Comparison of ENCODE assay signal across 14 cellular contexts in genomic region chr3:167780214-167780613, GRCh38. TPM values are rescaled to one million over a fixed set of nuclear protein-coding genes. Genes with fewer than 3 reads are reported as not detected.
DNase-seq lines count a peak whose midpoint lies in the region; ATAC-seq and TF ChIP-seq lines count a peak whose summit lies in the region.
"Had no signal": no experiment of that assay in that cellular context is flagged by ENCODE, and none has a peak within 500 bp of the region (broad histone marks: within the 10 kb centered on the region; RNA-seq: fewer than 3 reads in every experiment).

No MANE protein-coding gene starts in this region.

- H3K36me3 Mint-ChIP-seq in activated T-cell treated with anti-CD3 and anti-CD28 coated beads, Interleukin-2, amount 50 U/mL, for 72 hours (ENCODE audit: insufficient read depth in 2 of 2) = peaks cover 0 to 1% of the 10 kb centered on the region in 2 donors
- no peaks in the 10 kb centered on the region for H3K36me3 Mint-ChIP-seq in activated T-cell treated with anti-CD3 and anti-CD28 coated beads, Interleukin-2, amount 50 U/mL, for 4 hours (ENCODE audit: insufficient read depth)

- WGBS in neuronal stem cell (ENCODE audit: extremely low coverage in 2 of 2, insufficient read length in 2 of 2, insufficient replicate concordance in 1 of 2), 2 donors = no CpG with 5 or more reads among the region's 1 CpG

- H4K20me1 ChIP-seq in osteoblast (ENCODE audit: insufficient read depth, low read length) = no peaks in the 10 kb centered on the region

- no peaks in the 10 kb centered on the region for H3K27me3 Mint-ChIP-seq in activated T-cell treated with anti-CD3 and anti-CD28 coated beads, Interleukin-2, amount 50 U/mL, for 72 hours (ENCODE audit: low read depth)
- no peaks in the 10 kb centered on the region for H3K27me3 Mint-ChIP-seq in activated T-cell treated with anti-CD3 and anti-CD28 coated beads, Interleukin-2, amount 50 U/mL, for 4 hours (ENCODE audit: low read depth)

- H3K9me3 Mint-ChIP-seq in activated T-cell treated with anti-CD3 and anti-CD28 coated beads, Interleukin-2, amount 50 U/mL, for 72 hours = peaks cover 0 to 2% of the 10 kb centered on the region in 2 donors
- peaks cover 9% of the 10 kb centered on the region for H3K9me3 Mint-ChIP-seq in activated T-cell treated with anti-CD3 and anti-CD28 coated beads, Interleukin-2, amount 50 U/mL, for 4 hours

- no peak overlapping the region for H2BK15ac ChIP-seq in neuronal stem cell (ENCODE audit: low read length)

- no peak overlapping the region for H2AFZ ChIP-seq in osteoblast (ENCODE audit: low read length)
- no peak overlapping the region for H2AFZ ChIP-seq in neuronal stem cell (ENCODE audit: low read length)

- H2BK120ac ChIP-seq in neuronal stem cell (ENCODE audit: low read depth, low read length) = no peak overlapping the region

- no peak overlapping the region for H2AK5ac ChIP-seq in neuronal stem cell (ENCODE audit: low read depth, low read length)

- H3K27ac Mint-ChIP-seq in activated T-cell treated with anti-CD3 and anti-CD28 coated beads, Interleukin-2, amount 50 U/mL, for 72 hours = peak overlapping the region; percentile 47
- H3K27ac Mint-ChIP-seq: CD4-positive, alpha-beta memory T cell had no signal

- H2BK12ac ChIP-seq in neuronal stem cell (ENCODE audit: low read length) = no peak overlapping the region

- H3K79me1 ChIP-seq in neuronal stem cell (ENCODE audit: low read depth, low read length) = no peaks in the 10 kb centered on the region

- H3K27me3 ChIP-seq in osteoblast (ENCODE audit: insufficient read depth, low read length) (no peaks in the 10 kb centered on the region), neuronal stem cell (ENCODE audit: control insufficient read depth in 3 of 3, insufficient read depth in 3 of 3, low read depth in 1 of 3, low read length in 3 of 3) (no peaks in the 10 kb centered on the region)

- no peak overlapping the region for H3K9ac ChIP-seq in neuronal stem cell (ENCODE audit: low read depth, low read length, poor library complexity)

- no peaks in the 10 kb centered on the region for H3K79me2 ChIP-seq in osteoblast (ENCODE audit: insufficient read depth, low read length)

- no peak for TF ChIP-seq CTCF in osteoblast (IDR thresholded peaks at IDR 0.05; ENCODE audit: extremely low read depth, low read depth, low read length)

- H3K4me2 ChIP-seq in osteoblast (ENCODE audit: insufficient read depth, low read length) = no peak overlapping the region
- H3K4me2 ChIP-seq in neuronal stem cell (ENCODE audit: insufficient read depth, low read length, poor library complexity, severe bottlenecking) = no peak overlapping the region

- no peaks in the 10 kb centered on the region for H3K36me3 ChIP-seq in osteoblast (ENCODE audit: insufficient read depth, low read length)
- no peaks in the 10 kb centered on the region for H3K36me3 ChIP-seq in neuronal stem cell (replicated peaks in 1 of 2; ENCODE audit: control insufficient read depth in 2 of 2, insufficient read depth in 2 of 2, low read length in 2 of 2)

- H3K18ac ChIP-seq in neuronal stem cell (ENCODE audit: low read length) = no peak overlapping the region

- DNase-seq in activated T-cell treated with anti-CD3 and anti-CD28 coated beads, Interleukin-2, amount 50 U/mL, for 72 hours = no peak
- DNase-seq in activated T-cell treated with anti-CD3 and anti-CD28 coated beads, Interleukin-2, amount 50 U/mL, for 4 hours = no peak
- peak; percentile 45 for DNase-seq in NCI-H69 (lab: John Stamatoyannopoulos, UW)
- DNase-seq in medulla oblongata (ENCODE audit: extremely low spot score) = peak; percentile 14
- DNase-seq in osteoblast (ENCODE audit: insufficient read length, low spot score, missing footprints) = no peak
- no peak for DNase-seq in neuronal stem cell (ENCODE audit: low spot score)
- DNase-seq: C1 segment of cervical spinal cord; Calu3; CD4-positive, alpha-beta memory T cell; COR-L47; DMS79 treated with DMSO at 0.1 percent for 48 hours; GF-D8; GOT3; HCEC 1CT had no signal

- H4K8ac ChIP-seq in neuronal stem cell (ENCODE audit: low read depth, low read length) = no peak overlapping the region

- no peaks in the 10 kb centered on the region for H3K4me1 Mint-ChIP-seq in activated T-cell treated with anti-CD3 and anti-CD28 coated beads, Interleukin-2, amount 50 U/mL, for 72 hours (ENCODE audit: low read depth)
- H3K4me1 Mint-ChIP-seq in activated T-cell treated with anti-CD3 and anti-CD28 coated beads, Interleukin-2, amount 50 U/mL, for 4 hours (ENCODE audit: low read depth) = no peaks in the 10 kb centered on the region
- H3K4me1 Mint-ChIP-seq: CD4-positive, alpha-beta memory T cell had no signal

- no peaks in the 10 kb centered on the region for H3K4me1 ChIP-seq in osteoblast (ENCODE audit: insufficient read depth, low read length)
- H3K4me1 ChIP-seq in neuronal stem cell (ENCODE audit: control insufficient read depth in 2 of 2, insufficient read depth in 1 of 2, low read depth in 1 of 2, low read length in 2 of 2) = no peaks in the 10 kb centered on the region

- H3K4me3 ChIP-seq in osteoblast (ENCODE audit: insufficient read depth, low read length) (no peak overlapping the region), neuronal stem cell (ENCODE audit: low read length in 2 of 2) (no peak overlapping the region)

- no peaks in the 10 kb centered on the region for H3K9me3 ChIP-seq in osteoblast (ENCODE audit: low read depth, low read length)
- H3K9me3 ChIP-seq in neuronal stem cell (replicated peaks in 1 of 2; ENCODE audit: control insufficient read depth in 2 of 2, insufficient read depth in 1 of 2, low read depth in 1 of 2, low read length in 2 of 2) = peaks cover 0 to 3% of the 10 kb centered on the region in 2 donors

- H3K27ac ChIP-seq in osteoblast (ENCODE audit: low read depth, low read length) = no peak overlapping the region
- H3K27ac ChIP-seq in neuronal stem cell (replicated peaks; ENCODE audit: low read length) = no peak overlapping the region

- ATAC-seq in activated T-cell treated with anti-CD3 and anti-CD28 coated beads, Interleukin-2, amount 50 U/mL, for 72 hours (replicated peaks in 1 of 2) = no peak
- no peak for ATAC-seq in activated T-cell treated with anti-CD3 and anti-CD28 coated beads, Interleukin-2, amount 50 U/mL, for 4 hours

- H3K4me3 Mint-ChIP-seq in activated T-cell treated with anti-CD3 and anti-CD28 coated beads, Interleukin-2, amount 50 U/mL, for 72 hours = no peak overlapping the region
- no peak overlapping the region for H3K4me3 Mint-ChIP-seq in activated T-cell treated with anti-CD3 and anti-CD28 coated beads, Interleukin-2, amount 50 U/mL, for 4 hours
- H3K4me3 Mint-ChIP-seq: CD4-positive, alpha-beta memory T cell had no signal

- H2BK5ac ChIP-seq in neuronal stem cell (ENCODE audit: low read length) = no peak overlapping the region

- no peak overlapping the region for H3K23ac ChIP-seq in neuronal stem cell (ENCODE audit: low read depth, low read length, poor library complexity)

- no peak overlapping the region for H3K14ac ChIP-seq in neuronal stem cell (ENCODE audit: low read length)

- no peak overlapping the region for H4K91ac ChIP-seq in neuronal stem cell (ENCODE audit: low read depth, low read length, poor library complexity)

- H3K4ac ChIP-seq in neuronal stem cell (ENCODE audit: low read length) = no peak overlapping the region

RNA-seq across cellular contexts. Expression of gene SERPINI1, which starts 44.7 kb away (rescaled TPM):
- 1 to 10 TPM; 3.7 to 3.9 TPM for total RNA-seq in activated T-cell treated with anti-CD3 and anti-CD28 coated beads, Interleukin-2, amount 50 U/mL, for 72 hours
- 1 to 10 TPM in 1 of 3 donors, under 1 TPM in 2; 0.63 to 1.4 (median 0.94) TPM for total RNA-seq in activated T-cell treated with anti-CD3 and anti-CD28 coated beads, Interleukin-2, amount 50 U/mL, for 4 hours
- 1.4 and 2.7 TPM in 2 replicates for total RNA-seq in osteoblast
- 2.6 TPM for polyA plus RNA-seq in neuronal stem cell (2013, experiment 1 of 2)
- polyA plus RNA-seq in neuronal stem cell (2013, experiment 2 of 2) = 2.5 TPM

RNA-seq across cellular contexts. Expression of gene PDCD10, which starts 45.5 kb away (rescaled TPM):
- 10 to 100 TPM; 46.8 to 63.3 TPM for total RNA-seq in activated T-cell treated with anti-CD3 and anti-CD28 coated beads, Interleukin-2, amount 50 U/mL, for 72 hours
- 10 to 100 TPM; 68.2 to 69.5 (median 68.4) TPM for total RNA-seq in activated T-cell treated with anti-CD3 and anti-CD28 coated beads, Interleukin-2, amount 50 U/mL, for 4 hours
- 44.9 and 56.9 TPM in 2 replicates for total RNA-seq in osteoblast
- polyA plus RNA-seq in neuronal stem cell (2013, experiment 1 of 2) = 61.0 TPM
- 62.4 TPM for polyA plus RNA-seq in neuronal stem cell (2013, experiment 2 of 2)

Comparison
In these comparisons a context has a peak if more than half of its experiments do, and no peak if none do; other contexts are left out.
1. DNase-seq: peak in NCI-H69 (single experiment) and medulla oblongata (single experiment); none in activated T-cell treated with anti-CD3 and anti-CD28 coated beads, Interleukin-2, amount 50 U/mL, for 72 hours (0 of 2), activated T-cell treated with anti-CD3 and anti-CD28 coated beads, Interleukin-2, amount 50 U/mL, for 4 hours (single experiment), osteoblast (single experiment) and neuronal stem cell (single experiment).